Comparison of ENCODE assay signal across 29 cellular contexts in the genomic region with DNA sequence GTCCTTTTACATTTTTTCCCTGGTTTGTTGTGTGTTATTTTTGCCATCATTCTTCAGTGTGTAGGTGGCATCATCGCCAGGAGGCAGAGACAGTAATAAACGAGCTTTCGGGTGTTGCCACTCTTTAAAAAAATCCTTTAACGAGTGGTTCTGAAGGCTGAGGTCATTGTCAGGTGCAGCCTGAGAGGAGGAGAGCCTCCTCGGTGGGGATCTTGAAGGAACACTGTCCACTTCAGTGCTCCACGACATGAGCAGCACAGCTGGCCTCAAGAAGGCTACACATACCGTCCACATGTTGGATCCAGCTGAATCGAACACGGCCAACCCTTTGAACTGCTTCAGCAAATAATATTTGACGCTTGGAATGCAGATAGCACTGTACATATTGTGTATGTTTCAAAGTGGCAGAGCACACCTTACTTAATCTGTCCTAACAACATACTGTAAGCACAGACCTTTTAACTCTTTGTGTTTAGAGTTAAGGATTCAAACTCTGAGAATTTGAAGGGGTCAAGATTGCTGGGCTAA. TPM values are rescaled to one million over a fixed set of nuclear protein-coding genes. Genes with fewer than 3 reads are reported as not detected.
"Had no signal": no experiment of that assay in that cellular context is flagged by ENCODE, and none has a peak within 500 bp of the region (broad histone marks: within the 10 kb centered on the region; RNA-seq: fewer than 3 reads in every experiment).

No MANE protein-coding gene starts in this region.

- H3K36me3 ChIP-seq: gastroesophageal sphincter, heart left ventricle, left lung, neutrophil, pancreas, stomach, thyroid gland had no signal

- H3K4me1 Mint-ChIP-seq: naive B cell; neural crest cell; stimulated activated effector memory CD8-positive, alpha-beta T cell treated with anti-CD3 and anti-CD28 coated beads, Interleukin-12 subunit alpha, Interleukin-12 subunit beta, amount 100 ng/mL, for 72 hours had no signal

- H3K9me3 Mint-ChIP-seq: mesothelial cell of epicardium; naive B cell; natural killer cell treated with Interleukin-12 subunit alpha and Interleukin-12 subunit beta and Interleukin-15 and Interleukin-18, amount 100 ng/mL, for 72 hours; neural crest cell; stimulated activated effector memory CD8-positive, alpha-beta T cell treated with anti-CD3 and anti-CD28 coated beads, Interleukin-12 subunit alpha, Interleukin-12 subunit beta, amount 100 ng/mL, for 72 hours had no signal

- H3K4me1 ChIP-seq: foreskin keratinocyte, gastroesophageal sphincter, heart left ventricle, left lung, pancreas, thyroid gland had no signal

- H3K4me3 Mint-ChIP-seq: mesothelial cell of epicardium; natural killer cell treated with Interleukin-12 subunit alpha and Interleukin-12 subunit beta and Interleukin-15 and Interleukin-18, amount 100 ng/mL, for 72 hours; neural crest cell; stimulated activated effector memory CD8-positive, alpha-beta T cell treated with anti-CD3 and anti-CD28 coated beads, Interleukin-12 subunit alpha, Interleukin-12 subunit beta, amount 100 ng/mL, for 72 hours had no signal

- FAIRE-seq: colon, islet of Langerhans, pancreas had no signal

- H3K36me3 Mint-ChIP-seq: mesothelial cell of epicardium; naive B cell; natural killer cell treated with Interleukin-12 subunit alpha and Interleukin-12 subunit beta and Interleukin-15 and Interleukin-18, amount 100 ng/mL, for 72 hours; stimulated activated effector memory CD8-positive, alpha-beta T cell treated with anti-CD3 and anti-CD28 coated beads, Interleukin-12 subunit alpha, Interleukin-12 subunit beta, amount 100 ng/mL, for 72 hours had no signal

- H3K27ac ChIP-seq: dorsolateral prefrontal cortex, foreskin keratinocyte, gastroesophageal sphincter, heart left ventricle, left lung, neutrophil, pancreas, stomach, thyroid gland had no signal

- H3K9me3 ChIP-seq: gastroesophageal sphincter, heart left ventricle, left lung, mucosa of descending colon, neutrophil, pancreas, stomach, thyroid gland had no signal

- H3K27ac Mint-ChIP-seq: mesothelial cell of epicardium; naive B cell; natural killer cell treated with Interleukin-12 subunit alpha and Interleukin-12 subunit beta and Interleukin-15 and Interleukin-18, amount 100 ng/mL, for 72 hours; stimulated activated effector memory CD8-positive, alpha-beta T cell treated with anti-CD3 and anti-CD28 coated beads, Interleukin-12 subunit alpha, Interleukin-12 subunit beta, amount 100 ng/mL, for 72 hours had no signal

- ATAC-seq: foreskin keratinocyte; gastroesophageal sphincter; heart left ventricle; left cardiac atrium; mucosa of descending colon; natural killer cell treated with Interleukin-12 subunit alpha and Interleukin-12 subunit beta and Interleukin-15 and Interleukin-18, amount 100 ng/mL, for 72 hours; pancreas; sciatic nerve had no signal

- H3K4me3 ChIP-seq: dorsolateral prefrontal cortex, gastroesophageal sphincter, heart left ventricle, left lung, mucosa of descending colon, pancreas, stomach, thyroid gland had no signal

- H3K27me3 ChIP-seq: foreskin keratinocyte, gastroesophageal sphincter, left lung, pancreas, stomach, thyroid gland had no signal

- DNase-seq: dorsolateral prefrontal cortex; effector CD4-positive, alpha-beta T cell; foreskin keratinocyte; heart left ventricle; hippocampal formation; left cardiac atrium; left lung; mucosa of descending colon; naive B cell; pancreas; retina; stimulated activated CD4-positive, alpha-beta T cell treated with anti-CD3 and anti-CD28 coated beads, Interleukin-2, amount 100 ng/mL, for 24 hours; stimulated activated CD4-positive, alpha-beta T cell treated with anti-CD3 and anti-CD28 coated beads, Interleukin-4, amount 100 ng/mL, for 24 hours; stimulated activated naive CD4-positive, alpha-beta T cell treated with Interleukin-2 at 50 U/mL for 16 hours; stomach; thyroid gland had no signal

RNA-seq across cellular contexts. Expression of a gene that starts 48.0 kb away (rescaled TPM):
- total RNA-seq: heart left ventricle; left cardiac atrium; lung microvascular endothelial cell; natural killer cell treated with Interleukin-12 subunit alpha and Interleukin-12 subunit beta and Interleukin-15 and Interleukin-18, amount 100 ng/mL, for 72 hours; neural crest cell; omental fat pad; posterior vena cava; pulmonary artery endothelial cell had no signal
